In genomic region chr18:6078877-6079276, GRCh38 we compare ENCODE assay signal across 29 cellular contexts.
"Had no signal": no experiment of that assay in that cellular context is flagged by ENCODE, and none has a peak within 500 bp of the region (broad histone marks: within the 10 kb centered on the region; RNA-seq: fewer than 3 reads in every experiment).

No MANE protein-coding gene starts in this region.

- H3K36me3 ChIP-seq: neural progenitor cell, ovary, right lobe of liver, sigmoid colon, suprapubic skin, tibial artery, transverse colon, upper lobe of right lung, vagina had no signal

- H3K27ac ChIP-seq: neural progenitor cell, ovary, parathyroid adenoma, psoas muscle, right lobe of liver, sigmoid colon, suprapubic skin, testis, tibial artery, transverse colon, upper lobe of right lung, vagina had no signal

- H3K27ac Mint-ChIP-seq: naive thymus-derived CD4-positive, alpha-beta T cell; nephron; neural progenitor cell; progenitor cell of endocrine pancreas; stimulated activated naive B cell treated with anti-CD40 and anti-IgM and Interleukin-4, amounts not matched to agents 10 μg/mL and 1 μg/mL and 100 μg/mL, for 72 hours; stimulated activated naive CD8-positive, alpha-beta T cell treated with anti-CD3 and anti-CD28 coated beads, Interleukin-15, amount 100 ng/mL, for 72 hours; type B pancreatic cell had no signal

- H3K36me3 Mint-ChIP-seq: naive thymus-derived CD4-positive, alpha-beta T cell; neural progenitor cell; type B pancreatic cell had no signal

- H3K4me3 Mint-ChIP-seq: naive thymus-derived CD4-positive, alpha-beta T cell; natural killer cell; nephron; neural progenitor cell; stimulated activated naive B cell treated with anti-CD40 and anti-IgM and Interleukin-4, amounts not matched to agents 10 μg/mL and 1 μg/mL and 100 μg/mL, for 72 hours; stimulated activated naive CD8-positive, alpha-beta T cell treated with anti-CD3 and anti-CD28 coated beads, Interleukin-15, amount 100 ng/mL, for 72 hours; type B pancreatic cell had no signal

- FAIRE-seq: small intestine had no signal

- H3K79me2 ChIP-seq: parathyroid adenoma had no signal

- H3K4me3 ChIP-seq: neural progenitor cell, ovary, psoas muscle, right lobe of liver, sigmoid colon, suprapubic skin, testis, tibial artery, transverse colon, upper lobe of right lung, vagina had no signal

- H3K9me3 Mint-ChIP-seq: naive thymus-derived CD4-positive, alpha-beta T cell; natural killer cell; nephron; neural progenitor cell; stimulated activated naive B cell treated with anti-CD40 and anti-IgM and Interleukin-4, amounts not matched to agents 10 μg/mL and 1 μg/mL and 100 μg/mL, for 72 hours; stimulated activated naive CD8-positive, alpha-beta T cell treated with anti-CD3 and anti-CD28 coated beads, Interleukin-15, amount 100 ng/mL, for 72 hours; type B pancreatic cell had no signal

- ATAC-seq: naive thymus-derived CD4-positive, alpha-beta T cell; natural killer cell; psoas muscle; right cardiac atrium; right lobe of liver; stimulated activated naive B cell treated with anti-CD40 and anti-IgM and Interleukin-4, amounts not matched to agents 10 μg/mL and 1 μg/mL and 100 μg/mL, for 72 hours; stimulated activated naive CD8-positive, alpha-beta T cell treated with anti-CD3 and anti-CD28 coated beads, Interleukin-15, amount 100 ng/mL, for 72 hours; stimulated activated naive CD8-positive, alpha-beta T cell treated with anti-CD3 and anti-CD28 coated beads, Interleukin-15, Interleukin-2, amounts not matched to agents 100 U/mL and 50 U/mL, for 24 hours; upper lobe of right lung had no signal

- DNase-seq: naive thymus-derived CD4-positive, alpha-beta T cell; natural killer cell; occipital lobe; ovary; posterior cingulate gyrus; psoas muscle; right cardiac atrium; right lobe of liver; sigmoid colon; small intestine; stimulated activated CD4-positive, alpha-beta T cell treated with anti-CD3 and anti-CD28 coated beads, Interleukin-15, amount 100 ng/mL, for 24 hours; stimulated activated CD4-positive, alpha-beta T cell treated with anti-CD3 and anti-CD28 coated beads, Interleukin-2, amount 100 ng/mL, for 24 hours; stimulated activated CD4-positive, alpha-beta T cell treated with anti-CD3 and anti-CD28 coated beads, Interleukin-2, amount 100 ng/mL, for 48 hours; stimulated activated CD4-positive, alpha-beta T cell treated with anti-CD3 and anti-CD28 coated beads, Interleukin-4, amount 100 ng/mL, for 24 hours; stimulated activated naive B cell treated with anti-CD40 and anti-IgM and Interleukin-4, amounts not matched to agents 10 μg/mL and 1 μg/mL and 100 μg/mL, for 72 hours; stimulated activated naive CD8-positive, alpha-beta T cell treated with anti-CD3 and anti-CD28 coated beads, Interleukin-15, amount 100 ng/mL, for 72 hours; stimulated activated naive CD8-positive, alpha-beta T cell treated with anti-CD3 and anti-CD28 coated beads, Interleukin-15, Interleukin-2, amounts not matched to agents 100 U/mL and 50 U/mL, for 24 hours; substantia nigra; testis; tibial artery; transverse colon; upper lobe of right lung had no signal

- H3K27me3 ChIP-seq: neural progenitor cell, ovary, right lobe of liver, sigmoid colon, suprapubic skin, testis, tibial artery, transverse colon, upper lobe of right lung, vagina had no signal

- H3K4me1 Mint-ChIP-seq: naive thymus-derived CD4-positive, alpha-beta T cell; natural killer cell; nephron; neural progenitor cell; stimulated activated naive B cell treated with anti-CD40 and anti-IgM and Interleukin-4, amounts not matched to agents 10 μg/mL and 1 μg/mL and 100 μg/mL, for 72 hours; stimulated activated naive CD8-positive, alpha-beta T cell treated with anti-CD3 and anti-CD28 coated beads, Interleukin-15, amount 100 ng/mL, for 72 hours had no signal

- H3K4me2 ChIP-seq: neural progenitor cell had no signal

- H2AFZ ChIP-seq: parathyroid adenoma had no signal

- H3K9me3 ChIP-seq: ovary, psoas muscle, right lobe of liver, sigmoid colon, suprapubic skin, testis, tibial artery, transverse colon, upper lobe of right lung, vagina had no signal

- H3K4me1 ChIP-seq: neural progenitor cell, parathyroid adenoma, psoas muscle, right lobe of liver, sigmoid colon, suprapubic skin, testis, tibial artery, transverse colon, upper lobe of right lung, vagina had no signal

- H3K9ac ChIP-seq: neural progenitor cell, parathyroid adenoma had no signal

- H3K27me3 Mint-ChIP-seq: naive thymus-derived CD4-positive, alpha-beta T cell; progenitor cell of endocrine pancreas; stimulated activated naive B cell treated with anti-CD40 and anti-IgM and Interleukin-4, amounts not matched to agents 10 μg/mL and 1 μg/mL and 100 μg/mL, for 72 hours; stimulated activated naive CD8-positive, alpha-beta T cell treated with anti-CD3 and anti-CD28 coated beads, Interleukin-15, amount 100 ng/mL, for 72 hours; type B pancreatic cell had no signal
